1 cellular context compared by ENCODE assay signal in the genomic region with DNA sequence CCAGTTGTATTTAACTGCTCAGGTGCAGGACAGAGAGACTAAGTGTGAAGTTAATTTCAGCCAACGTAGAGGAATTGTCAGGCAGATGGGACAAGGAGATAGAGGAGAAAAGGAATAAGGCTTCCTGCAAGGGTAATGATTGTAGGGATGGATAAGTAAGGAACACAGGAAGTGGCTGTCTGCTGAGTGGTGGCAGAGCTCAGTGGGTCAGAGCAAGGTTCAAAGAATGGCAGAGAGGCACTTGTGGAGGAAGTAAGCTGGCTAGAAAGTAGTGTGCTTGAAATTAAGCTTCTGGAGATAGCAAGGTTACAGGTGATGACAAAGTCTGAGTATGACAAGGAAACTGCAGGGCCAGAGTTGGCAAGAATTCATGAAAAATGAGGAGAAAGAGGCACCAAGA.
TF ChIP-seq lines count a peak whose summit lies in the region.

No MANE protein-coding gene starts in this region.

TF ChIP-seq in GM23338, 12 proteins besides CTCF, POLR2A, EP300 and RAD21 (continued from another document):
- TF ChIP-seq, protein P1, sequence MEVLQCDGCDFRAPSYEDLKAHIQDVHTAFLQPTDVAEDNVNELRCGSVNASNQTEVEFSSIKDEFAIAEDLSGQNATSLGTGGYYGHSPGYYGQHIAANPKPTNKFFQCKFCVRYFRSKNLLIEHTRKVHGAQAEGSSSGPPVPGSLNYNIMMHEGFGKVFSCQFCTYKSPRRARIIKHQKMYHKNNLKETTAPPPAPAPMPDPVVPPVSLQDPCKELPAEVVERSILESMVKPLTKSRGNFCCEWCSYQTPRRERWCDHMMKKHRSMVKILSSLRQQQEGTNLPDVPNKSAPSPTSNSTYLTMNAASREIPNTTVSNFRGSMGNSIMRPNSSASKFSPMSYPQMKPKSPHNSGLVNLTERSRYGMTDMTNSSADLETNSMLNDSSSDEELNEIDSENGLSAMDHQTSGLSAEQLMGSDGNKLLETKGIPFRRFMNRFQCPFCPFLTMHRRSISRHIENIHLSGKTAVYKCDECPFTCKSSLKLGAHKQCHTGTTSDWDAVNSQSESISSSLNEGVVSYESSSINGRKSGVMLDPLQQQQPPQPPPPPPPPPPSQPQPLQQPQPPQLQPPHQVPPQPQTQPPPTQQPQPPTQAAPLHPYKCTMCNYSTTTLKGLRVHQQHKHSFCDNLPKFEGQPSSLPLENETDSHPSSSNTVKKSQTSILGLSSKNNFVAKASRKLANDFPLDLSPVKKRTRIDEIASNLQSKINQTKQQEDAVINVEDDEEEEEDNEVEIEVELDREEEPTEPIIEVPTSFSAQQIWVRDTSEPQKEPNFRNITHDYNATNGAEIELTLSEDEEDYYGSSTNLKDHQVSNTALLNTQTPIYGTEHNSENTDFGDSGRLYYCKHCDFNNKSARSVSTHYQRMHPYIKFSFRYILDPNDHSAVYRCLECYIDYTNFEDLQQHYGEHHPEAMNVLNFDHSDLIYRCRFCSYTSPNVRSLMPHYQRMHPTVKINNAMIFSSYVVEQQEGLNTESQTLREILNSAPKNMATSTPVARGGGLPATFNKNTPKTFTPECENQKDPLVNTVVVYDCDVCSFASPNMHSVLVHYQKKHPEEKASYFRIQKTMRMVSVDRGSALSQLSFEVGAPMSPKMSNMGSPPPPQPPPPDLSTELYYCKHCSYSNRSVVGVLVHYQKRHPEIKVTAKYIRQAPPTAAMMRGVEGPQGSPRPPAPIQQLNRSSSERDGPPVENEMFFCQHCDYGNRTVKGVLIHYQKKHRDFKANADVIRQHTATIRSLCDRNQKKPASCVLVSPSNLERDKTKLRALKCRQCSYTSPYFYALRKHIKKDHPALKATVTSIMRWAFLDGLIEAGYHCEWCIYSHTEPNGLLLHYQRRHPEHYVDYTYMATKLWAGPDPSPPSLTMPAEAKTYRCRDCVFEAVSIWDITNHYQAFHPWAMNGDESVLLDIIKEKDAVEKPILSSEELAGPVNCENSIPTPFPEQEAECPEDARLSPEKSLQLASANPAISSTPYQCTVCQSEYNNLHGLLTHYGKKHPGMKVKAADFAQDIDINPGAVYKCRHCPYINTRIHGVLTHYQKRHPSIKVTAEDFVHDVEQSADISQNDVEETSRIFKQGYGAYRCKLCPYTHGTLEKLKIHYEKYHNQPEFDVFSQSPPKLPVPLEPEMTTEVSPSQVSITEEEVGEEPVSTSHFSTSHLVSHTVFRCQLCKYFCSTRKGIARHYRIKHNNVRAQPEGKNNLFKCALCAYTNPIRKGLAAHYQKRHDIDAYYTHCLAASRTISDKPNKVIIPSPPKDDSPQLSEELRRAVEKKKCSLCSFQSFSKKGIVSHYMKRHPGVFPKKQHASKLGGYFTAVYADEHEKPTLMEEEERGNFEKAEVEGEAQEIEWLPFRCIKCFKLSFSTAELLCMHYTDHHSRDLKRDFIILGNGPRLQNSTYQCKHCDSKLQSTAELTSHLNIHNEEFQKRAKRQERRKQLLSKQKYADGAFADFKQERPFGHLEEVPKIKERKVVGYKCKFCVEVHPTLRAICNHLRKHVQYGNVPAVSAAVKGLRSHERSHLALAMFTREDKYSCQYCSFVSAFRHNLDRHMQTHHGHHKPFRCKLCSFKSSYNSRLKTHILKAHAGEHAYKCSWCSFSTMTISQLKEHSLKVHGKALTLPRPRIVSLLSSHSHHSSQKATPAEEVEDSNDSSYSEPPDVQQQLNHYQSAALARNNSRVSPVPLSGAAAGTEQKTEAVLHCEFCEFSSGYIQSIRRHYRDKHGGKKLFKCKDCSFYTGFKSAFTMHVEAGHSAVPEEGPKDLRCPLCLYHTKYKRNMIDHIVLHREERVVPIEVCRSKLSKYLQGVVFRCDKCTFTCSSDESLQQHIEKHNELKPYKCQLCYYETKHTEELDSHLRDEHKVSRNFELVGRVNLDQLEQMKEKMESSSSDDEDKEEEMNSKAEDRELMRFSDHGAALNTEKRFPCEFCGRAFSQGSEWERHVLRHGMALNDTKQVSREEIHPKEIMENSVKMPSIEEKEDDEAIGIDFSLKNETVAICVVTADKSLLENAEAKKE (CRISPR knock-in tag; IDR thresholded peaks at IDR 0.05) = no peak
